10 cellular contexts compared by ENCODE assay signal in genomic region chr1:41740630-41741239, GRCh38.
A peak's percentile ranks its signal among the peaks of the same experiment; 100 is the strongest.
DNase-seq lines count a peak whose midpoint lies in the region; ATAC-seq and TF ChIP-seq lines count a peak whose summit lies in the region.
"Had no signal": no experiment of that assay in that cellular context is flagged by ENCODE, and none has a peak within 500 bp of the region (broad histone marks: within the 10 kb centered on the region; RNA-seq: fewer than 3 reads in every experiment).

No MANE protein-coding gene starts in this region.

- intact Hi-C loops in Right ventricle myocardium superior (cut with DNase I): no loop called here
- intact Hi-C loops in dendritic cell treated with granulocyte-macrophage colony-stimulating factor and Interleukin-4, amounts not matched to agents 40 ng/mL and 50 ng/mL, for 4 days (cut with micrococcal nuclease): no loop called here

- H3K4me1 Mint-ChIP-seq in dendritic cell treated with granulocyte-macrophage colony-stimulating factor and Interleukin-4, amounts not matched to agents 40 ng/mL and 50 ng/mL, for 4 days (ENCODE audit: low read depth): peaks cover 92% of the 10 kb centered on the region
- H3K4me1 Mint-ChIP-seq in nephron progenitor cell: peaks cover 50% of the 10 kb centered on the region

- no peak overlapping the region for H3K27ac ChIP-seq in right atrium auricular region
- H3K27ac ChIP-seq in OCI-LY3 (ENCODE audit: low read length): peak overlapping the region; percentile 100
- H3K27ac ChIP-seq in thymus (ENCODE audit: low read depth): peak overlapping the region; percentile 47

- H2AFZ ChIP-seq in OCI-LY3 (ENCODE audit: low read depth, low read length): no peak overlapping the region

- peak overlapping the region; percentile 94 for H3K27ac Mint-ChIP-seq in dendritic cell treated with granulocyte-macrophage colony-stimulating factor and Interleukin-4, amounts not matched to agents 40 ng/mL and 50 ng/mL, for 4 days
- no peak overlapping the region for H3K27ac Mint-ChIP-seq in nephron progenitor cell

- peaks cover 42% of the 10 kb centered on the region for H3K79me2 ChIP-seq in OCI-LY3 (ENCODE audit: low read length)

- no peaks in the 10 kb centered on the region for H3K27me3 ChIP-seq in right atrium auricular region
- no peaks in the 10 kb centered on the region for H3K27me3 ChIP-seq in OCI-LY3 (ENCODE audit: low read depth, low read length)
- H3K27me3 ChIP-seq in thymus (ENCODE audit: control insufficient read depth, insufficient read depth): no peaks in the 10 kb centered on the region

- peaks cover 0 to 19% of the 10 kb centered on the region in 2 donors for H3K4me1 ChIP-seq in right atrium auricular region
- H3K4me1 ChIP-seq in OCI-LY3 (ENCODE audit: low read length): peaks cover 98% of the 10 kb centered on the region
- H3K4me1 ChIP-seq in thymus (ENCODE audit: control insufficient read depth, insufficient read depth, low read length): peaks cover 22% of the 10 kb centered on the region

- TF ChIP-seq CTCF in right atrium auricular region (IDR thresholded peaks at IDR 0.05) (no peak), OCI-LY3 (IDR thresholded peaks at IDR 0.05; ENCODE audit: low read depth, low read length) (no peak), nephron progenitor cell (IDR thresholded peaks at IDR 0.05) (no peak)

- no peaks in the 10 kb centered on the region for H3K36me3 ChIP-seq in right atrium auricular region
- peaks cover 5% of the 10 kb centered on the region for H3K36me3 ChIP-seq in OCI-LY3 (replicated peaks; ENCODE audit: low read depth, low read length)
- no peaks in the 10 kb centered on the region for H3K36me3 ChIP-seq in thymus (ENCODE audit: control insufficient read depth, insufficient read depth)

- no peaks in the 10 kb centered on the region for H4K20me1 ChIP-seq in OCI-LY3 (ENCODE audit: insufficient read depth, low read length)

- H3K4me3 ChIP-seq in right atrium auricular region: no peak overlapping the region
- H3K4me3 ChIP-seq in OCI-LY3 (ENCODE audit: low read length): no peak overlapping the region
- no peak overlapping the region for H3K4me3 ChIP-seq in thymus (ENCODE audit: low read length)

- 24% methylated on average over 5 of the region's 5 CpGs for WGBS in thymus

- peak overlapping the region; percentile 97 for H3K9ac ChIP-seq in OCI-LY3 (ENCODE audit: low read length)

- peaks cover 5% of the 10 kb centered on the region for H3K27me3 Mint-ChIP-seq in dendritic cell treated with granulocyte-macrophage colony-stimulating factor and Interleukin-4, amounts not matched to agents 40 ng/mL and 50 ng/mL, for 4 days
- H3K27me3 Mint-ChIP-seq in nephron progenitor cell (ENCODE audit: low read depth, poor library complexity): peaks cover 19% of the 10 kb centered on the region

- H3K9me3 ChIP-seq in right atrium auricular region: no peaks in the 10 kb centered on the region
- H3K9me3 ChIP-seq in OCI-LY3 (ENCODE audit: insufficient read depth, low read length): no peaks in the 10 kb centered on the region
- H3K9me3 ChIP-seq in thymus (ENCODE audit: control insufficient read depth): no peaks in the 10 kb centered on the region

- ATAC-seq in Right ventricle myocardium superior (ENCODE audit: poor library complexity) (peak; percentile 9), GM18873 (IDR thresholded peaks at IDR 0.05; ENCODE audit: low FRiP score, unreplicated experiment) (no peak)

- H3K4me3 Mint-ChIP-seq in dendritic cell treated with granulocyte-macrophage colony-stimulating factor and Interleukin-4, amounts not matched to agents 40 ng/mL and 50 ng/mL, for 4 days: no peak overlapping the region
- no peak overlapping the region for H3K4me3 Mint-ChIP-seq in nephron progenitor cell

- no peaks in the 10 kb centered on the region for H3K36me3 Mint-ChIP-seq in dendritic cell treated with granulocyte-macrophage colony-stimulating factor and Interleukin-4, amounts not matched to agents 40 ng/mL and 50 ng/mL, for 4 days (ENCODE audit: low read depth)
- H3K36me3 Mint-ChIP-seq in nephron progenitor cell (ENCODE audit: low read depth): no peaks in the 10 kb centered on the region

- DNase-seq in Right ventricle myocardium superior (no peak), right atrium auricular region (ENCODE audit: low spot score) (no peak), nephron progenitor cell (no peak), NCI-H1436 (lab: John Stamatoyannopoulos, UW) (no peak)
- DNase-seq: head of caudate nucleus, NCI-H1105 treated with DMSO at 0.1 percent for 48 hours had no signal

- H3K9me3 Mint-ChIP-seq in dendritic cell treated with granulocyte-macrophage colony-stimulating factor and Interleukin-4, amounts not matched to agents 40 ng/mL and 50 ng/mL, for 4 days: no peaks in the 10 kb centered on the region
- H3K9me3 Mint-ChIP-seq in nephron progenitor cell: no peaks in the 10 kb centered on the region

- H3K4me2 ChIP-seq in OCI-LY3 (ENCODE audit: low read length): peak overlapping the region; percentile 83

Comparison
In these comparisons a context has a peak if more than half of its experiments do, and no peak if none do; other contexts are left out.
1. H3K27ac ChIP-seq: peak in OCI-LY3 (single experiment) and thymus (single experiment); none in right atrium auricular region (0 of 2).